8 cellular contexts compared by ENCODE assay signal in genomic region chr2:105796131-105796638, GRCh38. TPM values are rescaled to one million over a fixed set of nuclear protein-coding genes. Genes with fewer than 3 reads are reported as not detected.
DNase-seq lines count a peak whose midpoint lies in the region; ATAC-seq and TF ChIP-seq lines count a peak whose summit lies in the region.

No MANE protein-coding gene starts in this region.

- peak; percentile 25 for ATAC-seq in HG02981 (IDR thresholded peaks at IDR 0.05; ENCODE audit: unreplicated experiment)
- peak; percentile 61 to 72 (median 66) for ATAC-seq in T-cell (replicated peaks in 1 of 4)
- ATAC-seq in mucosa of descending colon = peak; percentile 30
- ATAC-seq in HG02973 (IDR thresholded peaks at IDR 0.05; ENCODE audit: unreplicated experiment) = no peak
- ATAC-seq in GM18505 (IDR thresholded peaks at IDR 0.05; ENCODE audit: unreplicated experiment) = no peak

- TF ChIP-seq CTCF in GM06990 (IDR thresholded peaks at IDR 0.05; ENCODE audit: insufficient read depth, low read length, poor library complexity, severe bottlenecking) (no peak), mucosa of descending colon (IDR thresholded peaks at IDR 0.05) (no peak)

- intact Hi-C loops in mucosa of descending colon (cut with DNase I, micrococcal nuclease) = no loop called here

- TF ChIP-seq POLR2A in GM18505 (IDR thresholded peaks at IDR 0.05; ENCODE audit: borderline replicate concordance, extremely low read depth, insufficient read depth, insufficient read length) = no peak

- H3K4me1 ChIP-seq in mucosa of descending colon (ENCODE audit: low read depth) = peaks cover 45% of the 10 kb centered on the region

- no peaks in the 10 kb centered on the region for H3K9me3 ChIP-seq in mucosa of descending colon

- H3K36me3 ChIP-seq in GM06990 (ENCODE audit: control insufficient read depth, insufficient read depth, low read length) (no peaks in the 10 kb centered on the region), mucosa of descending colon (ENCODE audit: low read depth) (no peaks in the 10 kb centered on the region)

- H3K4me3 Mint-ChIP-seq in T-cell = peak overlapping the region; percentile 78 to 80 (median 78)

- peak overlapping the region; percentile 98 to 99 for H3K27ac Mint-ChIP-seq in T-cell

- H3K36me3 Mint-ChIP-seq in T-cell = peaks cover 11% of the 10 kb centered on the region

- no peaks in the 10 kb centered on the region for H3K27me3 Mint-ChIP-seq in T-cell

- CTCF ChIA-PET in T-cell (lab: Charles Lee) = interaction anchor here (0.6 to 1.6 kb wide), 4 partner anchors 17 to 60 kb away, joined by 3 to 5 read pairs (median 3); no protein-coding TSS in a partner anchor

- peak overlapping the region; percentile 46 for H3K4me3 ChIP-seq in GM06990 (replicated peaks; ENCODE audit: low read depth, low read length)
- no peak overlapping the region for H3K4me3 ChIP-seq in mucosa of descending colon

- POLR2A ChIA-PET in T-cell (lab: Charles Lee) = no interaction called here

- peaks cover 91 to 96% (median 95%) of the 10 kb centered on the region in 3 donors for H3K4me1 Mint-ChIP-seq in T-cell

- DNase-seq in GM06990 (ENCODE audit: extremely low read depth, insufficient read length) (no peak), T-cell (peak in 17 of 34 experiments; percentile 29 to 60 (median 42)), mucosa of descending colon (no peak), HuH-7.5 (ENCODE audit: low spot score) (no peak)
- DNase-seq in stimulated activated CD4-positive, alpha-beta T cell treated with anti-CD3 and anti-CD28 coated beads, Interleukin-4, amount 100 ng/mL, for 1 hour = no peak

- no peaks in the 10 kb centered on the region for H3K9me3 Mint-ChIP-seq in T-cell

- no peaks in the 10 kb centered on the region for H3K27me3 ChIP-seq in GM06990 (replicated peaks; ENCODE audit: control insufficient read depth, insufficient read depth, low read length)

RNA-seq across cellular contexts. Expression of gene NCK2, which starts 51.5 kb away (rescaled TPM):
- total RNA-seq in T-cell (100 to 1,000 TPM in 4 of 5 donors, 10 to 100 TPM in 1; 97.7 to 154 (median 120) TPM), mucosa of descending colon (10 to 100 TPM; 52.2 to 66.4 (median 57.6) TPM)

Comparison
In these comparisons a context has a peak if more than half of its experiments do, and no peak if none do; other contexts are left out.
1. ATAC-seq: peak in HG02981 (single experiment), T-cell (4 of 4) and mucosa of descending colon (single experiment); none in HG02973 (single experiment) and GM18505 (single experiment).